Comparison of ENCODE assay signal across 9 cellular contexts in the genomic region with DNA sequence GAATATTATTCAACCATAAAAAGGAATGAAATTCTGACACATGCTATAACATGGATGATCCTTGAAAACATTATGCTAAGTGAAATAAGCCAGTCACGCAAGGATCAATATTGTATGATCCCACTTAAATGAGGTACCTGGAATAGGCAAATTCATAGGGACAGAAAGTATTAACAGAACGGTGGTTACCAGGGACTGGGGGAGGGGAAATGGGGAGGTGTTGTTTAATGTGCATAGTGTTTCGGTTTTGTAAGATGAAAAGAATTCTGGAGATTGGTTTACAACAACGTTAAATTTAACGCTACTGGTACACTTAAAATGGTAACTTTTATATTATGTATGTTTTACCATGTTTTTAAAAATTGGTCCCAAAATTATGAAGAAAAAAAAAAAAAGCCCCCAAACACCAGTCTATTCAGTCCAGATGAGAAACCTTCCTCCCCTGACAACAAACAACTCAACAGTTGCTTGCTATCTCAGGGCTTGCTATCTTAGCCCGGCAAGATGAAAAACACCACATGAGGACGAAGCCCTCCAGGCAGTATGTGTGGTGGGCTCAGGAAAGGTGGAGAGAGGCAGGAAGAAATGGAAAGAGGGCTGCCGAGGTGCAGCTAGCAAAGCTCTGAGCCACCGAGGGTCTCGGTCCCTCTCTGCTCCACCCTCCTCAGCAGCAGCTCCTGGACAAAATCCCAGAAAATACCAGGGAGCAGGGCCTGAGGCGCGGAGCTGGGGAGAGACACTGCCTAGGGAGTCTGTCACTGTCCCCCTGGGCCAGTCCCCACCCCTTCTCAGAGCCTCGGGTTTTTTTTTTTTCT. TPM values are rescaled to one million over a fixed set of nuclear protein-coding genes. Genes with fewer than 3 reads are reported as not detected.
DNase-seq lines count a peak whose midpoint lies in the region; ATAC-seq and TF ChIP-seq lines count a peak whose summit lies in the region.
"Had no signal": no experiment of that assay in that cellular context is flagged by ENCODE, and none has a peak within 500 bp of the region (broad histone marks: within the 10 kb centered on the region; RNA-seq: fewer than 3 reads in every experiment).

No MANE protein-coding gene starts in this region.

- H3K4me2 ChIP-seq in DOHH2 (ENCODE audit: low read length) (peak overlapping the region; percentile 89), SU-DHL-6 (ENCODE audit: low read depth, low read length, poor library complexity, severe bottlenecking) (peak overlapping the region; percentile 49), trophoblast cell (ENCODE audit: low read length) (peak overlapping the region; percentile 48), GM23248 (ENCODE audit: unreplicated experiment) (no peak overlapping the region)

- H3K27ac ChIP-seq in DOHH2 (ENCODE audit: low read depth, low read length) (peak overlapping the region; percentile 85), SU-DHL-6 (ENCODE audit: low read depth, low read length) (peak overlapping the region; percentile 13), esophagus muscularis mucosa (replicated peaks in 1 of 4) (peak overlapping the region; percentile 28 to 55 (median 35)), trophoblast cell (ENCODE audit: low read depth, low read length) (peak overlapping the region; percentile 52), GM23248 (no peak overlapping the region)

- TF ChIP-seq CTCF in DOHH2 (IDR thresholded peaks at IDR 0.05; ENCODE audit: low read depth, low read length, poor library complexity, severe bottlenecking) (no peak), SU-DHL-6 (IDR thresholded peaks at IDR 0.05; ENCODE audit: insufficient read depth, low read length, poor library complexity, severe bottlenecking) (no peak), esophagus muscularis mucosa (IDR thresholded peaks at IDR 0.05) (no peak)

- no peaks in the 10 kb centered on the region for H3K27me3 ChIP-seq in DOHH2 (ENCODE audit: control insufficient read depth, low read length)
- no peaks in the 10 kb centered on the region for H3K27me3 ChIP-seq in SU-DHL-6 (ENCODE audit: low read length)
- peaks cover 0 to 6% (median 0%) of the 10 kb centered on the region in 4 donors for H3K27me3 ChIP-seq in esophagus muscularis mucosa
- no peaks in the 10 kb centered on the region for H3K27me3 ChIP-seq in trophoblast cell (ENCODE audit: insufficient read depth, low read length)
- no peaks in the 10 kb centered on the region for H3K27me3 ChIP-seq in GM23248 (replicated peaks; ENCODE audit: insufficient read depth)

- H3K79me2 ChIP-seq in DOHH2 (ENCODE audit: control insufficient read depth, low read length) (peaks cover 85% of the 10 kb centered on the region), SU-DHL-6 (ENCODE audit: insufficient read depth, low read length) (peaks cover 23% of the 10 kb centered on the region), trophoblast cell (ENCODE audit: control insufficient read depth, insufficient read depth, low read length, poor library complexity) (peaks cover 36% of the 10 kb centered on the region), GM23248 (ENCODE audit: insufficient read depth) (peaks cover 79% of the 10 kb centered on the region)

- H3K14ac ChIP-seq in trophoblast cell (ENCODE audit: low read length), result peak overlapping the region; percentile 5

- 68% methylated on average over 13 of the region's 13 CpGs for WGBS in esophagus muscularis mucosa
- 100% methylated on average over 1 of the region's 13 CpGs for WGBS in trophoblast cell (ENCODE audit: extremely low coverage, insufficient coverage, insufficient read length)
- WGBS in GM23248 (ENCODE audit: low coverage in 1 of 2, low lambda C conversion rate in 2 of 2, missing lambda C conversion rate in 2 of 2), 2 experiments, result 75% methylated on average over 13 of the region's 13 CpGs

- H3K18ac ChIP-seq in trophoblast cell (ENCODE audit: low read length), result peak overlapping the region; percentile 10

- H4K20me1 ChIP-seq in DOHH2 (ENCODE audit: control insufficient read depth, insufficient read depth, low read depth, low read length) (no peaks in the 10 kb centered on the region), SU-DHL-6 (ENCODE audit: low read depth, low read length) (no peaks in the 10 kb centered on the region), GM23248 (ENCODE audit: insufficient read depth) (no peaks in the 10 kb centered on the region)

- H2BK120ac ChIP-seq in trophoblast cell (ENCODE audit: insufficient read depth, low read length, poor library complexity), result peak overlapping the region; percentile 7

- H3K4me3 ChIP-seq in DOHH2 (ENCODE audit: low read length) (peak overlapping the region; percentile 72), SU-DHL-6 (ENCODE audit: insufficient read depth, low read length, poor library complexity, severe bottlenecking) (peak overlapping the region; percentile 9), esophagus muscularis mucosa (peak overlapping the region in 3 of 4 donors; percentile 5 to 12 (median 7)), trophoblast cell (ENCODE audit: low read depth, low read length) (no peak overlapping the region), GM23248 (no peak overlapping the region)

- in situ Hi-C loops in GM23248 (cut with MboI), result no loop called here

- H4K91ac ChIP-seq in trophoblast cell (ENCODE audit: low read depth, low read length), result peak overlapping the region; percentile 21

- intact Hi-C loops in esophagus muscularis mucosa (cut with DNase I), result no loop called here

- H3K23ac ChIP-seq in trophoblast cell (ENCODE audit: low read length), result no peak overlapping the region

- DNase-seq in esophagus muscularis mucosa (ENCODE audit: extremely low spot score) (no peak), trophoblast cell (no peak), NCI-H2171 (lab: John Stamatoyannopoulos, UW) (no peak), GM23248 (no peak)
- DNase-seq: SHP77 had no signal

- peaks cover 13% of the 10 kb centered on the region for H3F3A ChIP-seq in DOHH2 (ENCODE audit: control insufficient read depth, insufficient read depth)
- peaks cover 3% of the 10 kb centered on the region; the same call in 1 of the 2 replicates for H3F3A ChIP-seq in SU-DHL-6 (ENCODE audit: insufficient read depth)
- no peaks in the 10 kb centered on the region for H3F3A ChIP-seq in GM23248 (ENCODE audit: insufficient read depth)

- peak overlapping the region; percentile 8 for H2BK5ac ChIP-seq in trophoblast cell (ENCODE audit: low read depth, low read length, poor library complexity)

- no peak for TF ChIP-seq EP300 in esophagus muscularis mucosa (IDR thresholded peaks at IDR 0.05)

- peak overlapping the region; percentile 28; the same call in 1 of the 2 replicates for H3K9ac ChIP-seq in SU-DHL-6 (ENCODE audit: low read length)
- H3K9ac ChIP-seq in trophoblast cell (ENCODE audit: low read length), result no peak overlapping the region
- H3K9ac ChIP-seq in GM23248, result no peak overlapping the region

- peaks cover 9% of the 10 kb centered on the region for H3K79me1 ChIP-seq in trophoblast cell (ENCODE audit: low read length)

- TF ChIP-seq POLR2A in esophagus muscularis mucosa (IDR thresholded peaks at IDR 0.05; ENCODE audit: low read depth), result no peak

- peak overlapping the region; percentile 7 for H4K8ac ChIP-seq in trophoblast cell (ENCODE audit: low read depth, low read length)

- ATAC-seq in HG03460 (IDR thresholded peaks at IDR 0.05; ENCODE audit: unreplicated experiment) (no peak), GM19467 (IDR thresholded peaks at IDR 0.05; ENCODE audit: unreplicated experiment) (no peak)

- no peak overlapping the region for H2BK12ac ChIP-seq in trophoblast cell (ENCODE audit: low read length)

- H2AK5ac ChIP-seq in trophoblast cell (ENCODE audit: low read length), result no peak overlapping the region

- H3K9me3 ChIP-seq in DOHH2 (ENCODE audit: control insufficient read depth, insufficient read depth, low read length), result no peaks in the 10 kb centered on the region
- H3K9me3 ChIP-seq in SU-DHL-6 (ENCODE audit: insufficient read depth, low read length), result no peaks in the 10 kb centered on the region
- H3K9me3 ChIP-seq in esophagus muscularis mucosa, result no peaks in the 10 kb centered on the region
- no peaks in the 10 kb centered on the region for H3K9me3 ChIP-seq in trophoblast cell (ENCODE audit: insufficient read depth, low read depth, low read length)
- no peaks in the 10 kb centered on the region for H3K9me3 ChIP-seq in GM23248 (ENCODE audit: low read depth)

- H2AFZ ChIP-seq in SU-DHL-6 (ENCODE audit: low read depth, low read length, severe bottlenecking), result no peak overlapping the region
- H2AFZ ChIP-seq in trophoblast cell (ENCODE audit: insufficient read depth, low read length, poor library complexity), result no peak overlapping the region
- no peak overlapping the region for H2AFZ ChIP-seq in GM23248

- no peaks in the 10 kb centered on the region for H3K9me2 ChIP-seq in DOHH2 (replicated peaks; ENCODE audit: control insufficient read depth, low read length)
- H3K9me2 ChIP-seq in SU-DHL-6 (replicated peaks; ENCODE audit: insufficient read depth, low read length), result no peaks in the 10 kb centered on the region
- H3K9me2 ChIP-seq in GM23248 (ENCODE audit: insufficient read depth), result no peaks in the 10 kb centered on the region

- H3K4me1 ChIP-seq in DOHH2 (ENCODE audit: control insufficient read depth, low read length), result peaks cover 73% of the 10 kb centered on the region
- peaks cover 31 to 34% (median 33%) of the 10 kb centered on the region in 4 donors for H3K4me1 ChIP-seq in esophagus muscularis mucosa
- peaks cover 27% of the 10 kb centered on the region in 2 experiments for H3K4me1 ChIP-seq in trophoblast cell (ENCODE audit: control insufficient read depth in 1 of 2, insufficient read depth in 2 of 2, low read length in 2 of 2)
- H3K4me1 ChIP-seq in GM23248 (ENCODE audit: insufficient read depth), result no peaks in the 10 kb centered on the region

- peaks cover 69% of the 10 kb centered on the region for H3K36me3 ChIP-seq in DOHH2 (ENCODE audit: control insufficient read depth, low read length)
- H3K36me3 ChIP-seq in SU-DHL-6 (ENCODE audit: low read length), result peaks cover under 1% of the 10 kb centered on the region; the same call in 1 of the 2 replicates
- H3K36me3 ChIP-seq in esophagus muscularis mucosa, result peaks cover 0 to 14% (median 4%) of the 10 kb centered on the region in 4 donors
- peaks cover 38 to 56% of the 10 kb centered on the region in 2 experiments for H3K36me3 ChIP-seq in trophoblast cell (ENCODE audit: control insufficient read depth in 1 of 2, insufficient read depth in 2 of 2, low read length in 2 of 2)
- peaks cover 13% of the 10 kb centered on the region for H3K36me3 ChIP-seq in GM23248 (ENCODE audit: low read depth)

- H4K12ac ChIP-seq in trophoblast cell (ENCODE audit: low read depth, low read length), result no peak overlapping the region

- H3K4ac ChIP-seq in trophoblast cell (ENCODE audit: low read depth, low read length), result peak overlapping the region; percentile 97

RNA-seq across cellular contexts. Expression of gene NUAK2, which starts 8.5 kb away (rescaled TPM):
- total RNA-seq in esophagus muscularis mucosa, result under 1 TPM; 0.42 to 0.86 (median 0.74) TPM
- polyA plus RNA-seq in trophoblast cell (2013), result 20.4 and 22.1 TPM in 2 replicates
- 3.0 and 4.4 TPM in 2 replicates for total RNA-seq in GM23248 (2014; rRNA removed; shearing (Covaris generic))
- polyA plus RNA-seq in GM23248 (2016; fragmentation: Nextera tagmentation; extraction: Ambion mirVana), result 3.7 and 3.8 TPM in 2 replicates

RNA-seq across cellular contexts. Expression of gene KLHDC8A, which starts 43.6 kb away (rescaled TPM):
- total RNA-seq in esophagus muscularis mucosa, result 1 to 10 TPM in 2 of 4 donors, under 1 TPM in 2; 0.32 to 2.0 (median 1.2) TPM
- 3.6 TPM in 2 replicates for polyA plus RNA-seq in trophoblast cell (2013)
- not detected in 2 replicates for total RNA-seq in GM23248 (2014; rRNA removed; shearing (Covaris generic))
- 0.08 TPM in 1 of 2 replicates, not detected in the other for polyA plus RNA-seq in GM23248 (2016; fragmentation: Nextera tagmentation; extraction: Ambion mirVana)

Comparison
In these comparisons a context has a peak if more than half of its experiments do, and no peak if none do; other contexts are left out.
1. H3K4me3 ChIP-seq: peak in DOHH2 (single experiment), SU-DHL-6 (single experiment) and esophagus muscularis mucosa (3 of 4); none in trophoblast cell (single experiment) and GM23248 (single experiment).